19 cellular contexts compared by ENCODE assay signal in genomic region chr7:47634273-47634672, GRCh38. TPM values are rescaled to one million over a fixed set of nuclear protein-coding genes. Genes with fewer than 3 reads are reported as not detected.
A peak's percentile ranks its signal among the peaks of the same experiment; 100 is the strongest.
DNase-seq lines count a peak whose midpoint lies in the region; ATAC-seq, FAIRE-seq and TF ChIP-seq lines count a peak whose summit lies in the region.
"Had no signal": no experiment of that assay in that cellular context is flagged by ENCODE, and none has a peak within 500 bp of the region (broad histone marks: within the 10 kb centered on the region; RNA-seq: fewer than 3 reads in every experiment).

No MANE protein-coding gene starts in this region.

- TF ChIP-seq CTCF in Caco-2 (IDR thresholded peaks at IDR 0.05; ENCODE audit: insufficient read depth in 1 of 2, low read depth in 1 of 2, low read length in 1 of 2, severe bottlenecking in 1 of 2, unreplicated experiment in 1 of 2) (no peak), pancreas (IDR thresholded peaks at IDR 0.05) (no peak), A673 (conservative IDR thresholded peaks at IDR 0.05; ENCODE audit: low read depth, low read length) (no peak)

- WGBS in neuronal stem cell (ENCODE audit: extremely low coverage in 2 of 2, insufficient read length in 2 of 2, insufficient replicate concordance in 1 of 2), 2 donors: no CpG with 5 or more reads among the region's 2 CpGs
- WGBS in pancreas, 2 donors: 82 to 94% methylated on average over 2 of the region's 2 CpGs

- H3K4me1 ChIP-seq in Caco-2: peaks cover 39% of the 10 kb centered on the region
- peaks cover 13 to 18% of the 10 kb centered on the region in 2 donors for H3K4me1 ChIP-seq in neuronal stem cell (ENCODE audit: control insufficient read depth in 2 of 2, insufficient read depth in 1 of 2, low read depth in 1 of 2, low read length in 2 of 2)
- H3K4me1 ChIP-seq in pancreas: no peaks in the 10 kb centered on the region
- no peaks in the 10 kb centered on the region for H3K4me1 ChIP-seq in A673 (ENCODE audit: insufficient read depth, low read length, poor library complexity, severe bottlenecking)

- H4K8ac ChIP-seq in neuronal stem cell (ENCODE audit: low read depth, low read length): no peak overlapping the region

- H4K91ac ChIP-seq in neuronal stem cell (ENCODE audit: low read depth, low read length, poor library complexity): no peak overlapping the region

- H3K27me3 ChIP-seq in Caco-2 (replicated peaks; ENCODE audit: control insufficient read depth, insufficient read depth, low read length): no peaks in the 10 kb centered on the region
- peaks cover 0 to 15% (median 4%) of the 10 kb centered on the region in 3 experiments for H3K27me3 ChIP-seq in neuronal stem cell (ENCODE audit: control insufficient read depth in 3 of 3, insufficient read depth in 3 of 3, low read depth in 1 of 3, low read length in 3 of 3)
- no peaks in the 10 kb centered on the region for H3K27me3 ChIP-seq in pancreas
- no peaks in the 10 kb centered on the region for H3K27me3 ChIP-seq in A673 (replicated peaks; ENCODE audit: insufficient read depth, low read depth, low read length, poor library complexity)

- BruUV-seq in Caco-2 (replicated peaks; lab: Mats Ljungman, UMichigan) (TSS peak; percentile 73), A673 (replicated peaks; lab: Mats Ljungman, UMichigan) (no TSS peak)

- H2BK5ac ChIP-seq in neuronal stem cell (ENCODE audit: low read length): no peak overlapping the region

- H3K9me3 ChIP-seq in Caco-2: no peaks in the 10 kb centered on the region
- no peaks in the 10 kb centered on the region for H3K9me3 ChIP-seq in neuronal stem cell (replicated peaks in 1 of 2; ENCODE audit: control insufficient read depth in 2 of 2, insufficient read depth in 1 of 2, low read depth in 1 of 2, low read length in 2 of 2)
- no peaks in the 10 kb centered on the region for H3K9me3 ChIP-seq in pancreas
- H3K9me3 ChIP-seq in A673 (ENCODE audit: low read depth, low read length, poor library complexity, severe bottlenecking): no peaks in the 10 kb centered on the region
- H3K9me3 ChIP-seq: thoracic aorta had no signal

- no peak overlapping the region for H2BK15ac ChIP-seq in neuronal stem cell (ENCODE audit: low read length)

- no peak overlapping the region for H2AFZ ChIP-seq in neuronal stem cell (ENCODE audit: low read length)

- peak overlapping the region; percentile 24 for H3K18ac ChIP-seq in neuronal stem cell (ENCODE audit: low read length)

- no peak for DNase-seq in Caco-2
- DNase-seq in HTR-8/SVneo (ENCODE audit: insufficient read length, low spot score): no peak
- peak; percentile 46 for DNase-seq in astrocyte of the hippocampus (ENCODE audit: low read depth, low spot score)
- DNase-seq in neuronal stem cell (ENCODE audit: low spot score): no peak
- DNase-seq in kidney tubule cell (ENCODE audit: low spot score): no peak
- DNase-seq in pancreas: no peak
- no peak for DNase-seq in A673 (ENCODE audit: low spot score)
- DNase-seq in NCI-H1105 treated with DMSO at 0.1 percent for 48 hours (lab: John Stamatoyannopoulos, UW): no peak
- DNase-seq: AML-193; left colon; natural killer cell; NCI-H1092 treated with DMSO at 0.1 percent for 48 hours; NCI-H510A treated with DMSO at 0.1 percent for 48 hours; stimulated activated CD4-positive, alpha-beta T cell treated with anti-CD3 and anti-CD28 coated beads, Interleukin-2, amount 100 ng/mL, for 24 hours; stimulated activated naive CD4-positive, alpha-beta T cell had no signal

- no peaks in the 10 kb centered on the region for H3K36me3 ChIP-seq in Caco-2 (ENCODE audit: control insufficient read depth, insufficient read depth, low read length)
- no peaks in the 10 kb centered on the region for H3K36me3 ChIP-seq in neuronal stem cell (replicated peaks in 1 of 2; ENCODE audit: control insufficient read depth in 2 of 2, insufficient read depth in 2 of 2, low read length in 2 of 2)
- no peaks in the 10 kb centered on the region for H3K36me3 ChIP-seq in pancreas
- H3K36me3 ChIP-seq in A673 (ENCODE audit: insufficient read depth, low read length, poor library complexity, severe bottlenecking): no peaks in the 10 kb centered on the region
- H3K36me3 ChIP-seq: thoracic aorta had no signal

- no peak overlapping the region for H2BK12ac ChIP-seq in neuronal stem cell (ENCODE audit: low read length)

- intact Hi-C loops in Caco-2 (cut with micrococcal nuclease; ENCODE audit: unreplicated experiment) (no loop called here), pancreas (cut with DNase I) (no loop called here), A673 (cut with micrococcal nuclease; ENCODE audit: unreplicated experiment) (no loop called here)

- H3K4me3 ChIP-seq in Caco-2 (ENCODE audit: low read depth, low read length): no peak overlapping the region
- H3K4me3 ChIP-seq in neuronal stem cell (ENCODE audit: low read length in 2 of 2): no peak overlapping the region
- H3K4me3 ChIP-seq in pancreas: no peak overlapping the region
- no peak overlapping the region for H3K4me3 ChIP-seq in A673 (ENCODE audit: low read depth, low read length, poor library complexity, severe bottlenecking)
- H3K4me3 ChIP-seq: thoracic aorta had no signal

- no peaks in the 10 kb centered on the region for H3K27me3 Mint-ChIP-seq in Caco-2 (ENCODE audit: insufficient read depth, unreplicated experiment)
- H3K27me3 Mint-ChIP-seq: activated naive CD4-positive, alpha-beta T cell treated with anti-CD3 and anti-CD28 coated beads, Interleukin-2, amount 50 U/mL, for 24 hours had no signal

- H3K27ac ChIP-seq in neuronal stem cell (replicated peaks; ENCODE audit: low read length) (no peak overlapping the region), pancreas (no peak overlapping the region), A673 (ENCODE audit: low read depth, low read length, poor library complexity, severe bottlenecking) (no peak overlapping the region)

- H3K27ac Mint-ChIP-seq in Caco-2 (ENCODE audit: unreplicated experiment): peak overlapping the region; percentile 83
- H3K27ac Mint-ChIP-seq: activated naive CD4-positive, alpha-beta T cell treated with anti-CD3 and anti-CD28 coated beads, Interleukin-2, amount 50 U/mL, for 24 hours; natural killer cell had no signal

- H3K79me1 ChIP-seq in neuronal stem cell (ENCODE audit: low read depth, low read length): no peaks in the 10 kb centered on the region

- POLR2A ChIA-PET in Caco-2 (lab: Charles Lee): interaction anchor here (1.5 kb wide), 1 partner anchor 50 kb away, joined by 3 read pairs; no protein-coding TSS in a partner anchor
- POLR2A ChIA-PET in A673 (lab: Charles Lee; ENCODE audit: low non-redundant PET): no interaction called here

- H3K4me2 ChIP-seq in neuronal stem cell (ENCODE audit: insufficient read depth, low read length, poor library complexity, severe bottlenecking): no peak overlapping the region

- no peak overlapping the region for H2BK120ac ChIP-seq in neuronal stem cell (ENCODE audit: low read depth, low read length)

- no peak overlapping the region for H3K4me3 Mint-ChIP-seq in Caco-2 (ENCODE audit: unreplicated experiment)
- H3K4me3 Mint-ChIP-seq: activated naive CD4-positive, alpha-beta T cell treated with anti-CD3 and anti-CD28 coated beads, Interleukin-2, amount 50 U/mL, for 24 hours; brain; natural killer cell had no signal

- no peak overlapping the region for H3K14ac ChIP-seq in neuronal stem cell (ENCODE audit: low read length)

- no peak overlapping the region for H3K9ac ChIP-seq in neuronal stem cell (ENCODE audit: low read depth, low read length, poor library complexity)

- no peak overlapping the region for H3K4ac ChIP-seq in neuronal stem cell (ENCODE audit: low read length)

- H3K9me3 Mint-ChIP-seq in Caco-2 (ENCODE audit: unreplicated experiment): no peaks in the 10 kb centered on the region
- H3K9me3 Mint-ChIP-seq: activated naive CD4-positive, alpha-beta T cell treated with anti-CD3 and anti-CD28 coated beads, Interleukin-2, amount 50 U/mL, for 24 hours; natural killer cell had no signal

- no peak overlapping the region for H2AK5ac ChIP-seq in neuronal stem cell (ENCODE audit: low read depth, low read length)

- peaks cover 3% of the 10 kb centered on the region for H3K36me3 Mint-ChIP-seq in Caco-2 (ENCODE audit: insufficient read depth, unreplicated experiment)
- H3K36me3 Mint-ChIP-seq: activated naive CD4-positive, alpha-beta T cell treated with anti-CD3 and anti-CD28 coated beads, Interleukin-2, amount 50 U/mL, for 24 hours; brain; natural killer cell had no signal

- FAIRE-seq in HTR-8/SVneo (lab: Jason Lieb, UNC): peak; percentile 48
- FAIRE-seq in pancreas (lab: Jason Lieb, UNC): no peak
- FAIRE-seq: endometrium had no signal

- ATAC-seq in pancreas: no peak
- ATAC-seq: natural killer cell had no signal

- CTCF ChIA-PET in Caco-2 (lab: Charles Lee) (no interaction called here), A673 (lab: Charles Lee) (no interaction called here)

- no peak overlapping the region for H3K23ac ChIP-seq in neuronal stem cell (ENCODE audit: low read depth, low read length, poor library complexity)

- peaks cover 42% of the 10 kb centered on the region for H3K4me1 Mint-ChIP-seq in Caco-2 (ENCODE audit: low read depth, unreplicated experiment)
- H3K4me1 Mint-ChIP-seq: activated naive CD4-positive, alpha-beta T cell treated with anti-CD3 and anti-CD28 coated beads, Interleukin-2, amount 50 U/mL, for 24 hours had no signal

RNA-seq across cellular contexts. Expression of gene TNS3, which starts 52.4 kb away (rescaled TPM):
- total RNA-seq in Caco-2 (2022) (252 and 263 TPM in 2 replicates), pancreas (100 to 1,000 TPM in 2 of 6 donors, 10 to 100 TPM in 4; 84.0 to 125 (median 97.5) TPM), A673 (2021) (0.04 TPM in 1 of 2 replicates, not detected in the other)
- polyA plus RNA-seq in neuronal stem cell (2013, experiment 1 of 2): 19.8 TPM
- polyA plus RNA-seq in neuronal stem cell (2013, experiment 2 of 2): 19.8 TPM
- 10 to 100 TPM; 28.0 to 37.5 TPM for polyA plus RNA-seq in pancreas

Comparison
In these comparisons a context has a peak if more than half of its experiments do, and no peak if none do; other contexts are left out.
1. RNA of gene TNS3, which starts 52.4 kb away (total RNA-seq): 252 to 263 TPM in Caco-2 and 84.0 to 125 TPM in pancreas; 0.04 TPM in A673; every median in the first group is over 10 times any median in the second.